ENCODE assay signal across 10 cellular contexts in genomic region chr4:87053802-87054767, GRCh38.
DNase-seq lines count a peak whose midpoint lies in the region; ATAC-seq, FAIRE-seq and TF ChIP-seq lines count a peak whose summit lies in the region.
"Had no signal": no experiment of that assay in that cellular context is flagged by ENCODE, and none has a peak within 500 bp of the region (broad histone marks: within the 10 kb centered on the region; RNA-seq: fewer than 3 reads in every experiment).

No MANE protein-coding gene starts in this region.

- peaks cover 67% of the 10 kb centered on the region for H3K4me1 Mint-ChIP-seq in activated CD4-positive, alpha-beta T cell treated with anti-CD3 and anti-CD28 coated beads, Interleukin-2, amount 10 ng/mL, durations not matched to agents 24 days and 14 days
- peaks cover 70% of the 10 kb centered on the region for H3K4me1 Mint-ChIP-seq in activated T-helper 17 cell treated with anti-CD3 and anti-CD28 coated beads, Interleukin-2, amount 50 U/mL, for 72 hours

- H2AFZ ChIP-seq in HepG2 (ENCODE audit: low read length) = no peak overlapping the region

- H3K4me1 ChIP-seq in HepG2 (ENCODE audit: insufficient read depth, low read length) (peaks cover 7% of the 10 kb centered on the region), tibial nerve (peaks cover 0 to 100% (median 56%) of the 10 kb centered on the region in 4 donors)

- POLR2A ChIA-PET in HepG2 (lab: Yijun Ruan, JAX) = no interaction called here
- POLR2A ChIA-PET in RWPE1 (lab: Yijun Ruan, JAX; ENCODE audit: low non-redundant PET) = no interaction called here

- in situ Hi-C loops in HepG2 (cut with HindIII; ENCODE audit: extremely low pct_ligation_motif_present, low pct_unique_long_range_greater_than_20kb) = no loop called here

- no peaks in the 10 kb centered on the region for H3K27me3 Mint-ChIP-seq in activated CD4-positive, alpha-beta T cell treated with anti-CD3 and anti-CD28 coated beads, Interleukin-2, amount 10 ng/mL, durations not matched to agents 24 days and 14 days
- no peaks in the 10 kb centered on the region for H3K27me3 Mint-ChIP-seq in activated T-helper 17 cell treated with anti-CD3 and anti-CD28 coated beads, Interleukin-2, amount 50 U/mL, for 72 hours

- no peak overlapping the region for H3K4me3 Mint-ChIP-seq in activated CD4-positive, alpha-beta T cell treated with anti-CD3 and anti-CD28 coated beads, Interleukin-2, amount 10 ng/mL, durations not matched to agents 24 days and 14 days
- H3K4me3 Mint-ChIP-seq in activated T-helper 17 cell treated with anti-CD3 and anti-CD28 coated beads, Interleukin-2, amount 50 U/mL, for 72 hours = peak overlapping the region; percentile 67

- no peak for TF ChIP-seq CTCF in HepG2 (CRISPR knock-in tag; IDR thresholded peaks at IDR 0.05)
- TF ChIP-seq CTCF in tibial nerve (IDR thresholded peaks at IDR 0.05) = no peak
- no peak for TF ChIP-seq CTCF in RWPE1 (conservative IDR thresholded peaks at IDR 0.05; ENCODE audit: low read depth)

- H3K9ac ChIP-seq in HepG2 (ENCODE audit: insufficient read depth, low read depth, low read length) = no peak overlapping the region

- TF ChIP-seq RAD21 in HepG2 (CRISPR knock-in tag; IDR thresholded peaks at IDR 0.05) = no peak

- intact Hi-C loops in activated CD4-positive, alpha-beta T cell treated with anti-CD3 and anti-CD28 coated beads, Interleukin-2, amount 10 ng/mL, durations not matched to agents 24 days and 14 days (cut with micrococcal nuclease) = loop anchor here (1.0 kb wide), 3 partner anchors 7 to 118 kb away; no protein-coding TSS in a partner anchor
- intact Hi-C loops in HepG2 (cut with micrococcal nuclease; ENCODE audit: unreplicated experiment) = no loop called here

- no peak for ATAC-seq in activated T-helper 17 cell treated with anti-CD3 and anti-CD28 coated beads, Interleukin-2, amount 50 U/mL, for 72 hours (replicated peaks)
- peak; percentile 31; the same call in 2 of the 3 replicates for ATAC-seq in HepG2
- no peak for ATAC-seq in activated CD4-positive, CD25-positive, alpha-beta regulatory T cell treated with anti-CD3 and anti-CD28 coated beads, Interleukin-2, amount 50 U/mL, for 24 hours

- peak overlapping the region; percentile 66 for H3K27ac Mint-ChIP-seq in activated CD4-positive, alpha-beta T cell treated with anti-CD3 and anti-CD28 coated beads, Interleukin-2, amount 10 ng/mL, durations not matched to agents 24 days and 14 days
- peak overlapping the region; percentile 96 for H3K27ac Mint-ChIP-seq in activated T-helper 17 cell treated with anti-CD3 and anti-CD28 coated beads, Interleukin-2, amount 50 U/mL, for 72 hours

- peaks cover 10 to 13% of the 10 kb centered on the region in 2 experiments; a peak in 4 of 5 replicates for H3K36me3 ChIP-seq in HepG2 (replicated peaks in 1 of 2; ENCODE audit: control insufficient read depth in 1 of 2, insufficient read depth in 2 of 2, low read length in 2 of 2)
- no peaks in the 10 kb centered on the region for H3K36me3 ChIP-seq in tibial nerve

- H3K27me3 ChIP-seq in HepG2 (ENCODE audit: control insufficient read depth in 1 of 2, insufficient read depth in 2 of 2, low read length in 2 of 2) (no peaks in the 10 kb centered on the region), tibial nerve (no peaks in the 10 kb centered on the region)

- H3K79me2 ChIP-seq in HepG2 (ENCODE audit: insufficient read depth, low read length) = peaks cover 3% of the 10 kb centered on the region

- peaks cover 8% of the 10 kb centered on the region for H3K9me3 Mint-ChIP-seq in activated CD4-positive, alpha-beta T cell treated with anti-CD3 and anti-CD28 coated beads, Interleukin-2, amount 10 ng/mL, durations not matched to agents 24 days and 14 days
- H3K9me3 Mint-ChIP-seq in activated T-helper 17 cell treated with anti-CD3 and anti-CD28 coated beads, Interleukin-2, amount 50 U/mL, for 72 hours = no peaks in the 10 kb centered on the region

- FAIRE-seq in HepG2 (lab: Jason Lieb, UNC) = no peak
- FAIRE-seq: A549 had no signal

- TF ChIP-seq EP300 in HepG2 (IDR thresholded peaks at IDR 0.05; ENCODE audit: low read depth in 2 of 2, low read length in 2 of 2) (no peak), HepG2 (CRISPR knock-in tag; IDR thresholded peaks at IDR 0.05; ENCODE audit: borderline replicate concordance) (no peak), tibial nerve (IDR thresholded peaks at IDR 0.05) (no peak)

- peaks cover 46% of the 10 kb centered on the region for H3K36me3 Mint-ChIP-seq in activated CD4-positive, alpha-beta T cell treated with anti-CD3 and anti-CD28 coated beads, Interleukin-2, amount 10 ng/mL, durations not matched to agents 24 days and 14 days (ENCODE audit: low read depth)
- peaks cover 71% of the 10 kb centered on the region for H3K36me3 Mint-ChIP-seq in activated T-helper 17 cell treated with anti-CD3 and anti-CD28 coated beads, Interleukin-2, amount 50 U/mL, for 72 hours (ENCODE audit: low read depth)

- H3K27ac ChIP-seq in HepG2 (ENCODE audit: extremely low read length, insufficient read depth, low read length) (no peak overlapping the region), tibial nerve (peak overlapping the region; percentile 19 to 86 (median 65)), RWPE1 (no peak overlapping the region)
- H3K27ac ChIP-seq: A549 had no signal

- H3K9me3 ChIP-seq in HepG2 (ENCODE audit: low read length) = no peaks in the 10 kb centered on the region
- no peaks in the 10 kb centered on the region for H3K9me3 ChIP-seq in tibial nerve
- H3K9me3 ChIP-seq: A549 had no signal

- no peak for TF ChIP-seq POLR2A in HepG2 (IDR thresholded peaks at IDR 0.05; ENCODE audit: insufficient read depth in 1 of 2, low read depth in 2 of 2, low read length in 2 of 2)
- TF ChIP-seq POLR2A in tibial nerve (IDR thresholded peaks at IDR 0.05) = no peak

- H3K4me2 ChIP-seq in HepG2 (ENCODE audit: low read depth, low read length) = no peak overlapping the region
- H3K4me2 ChIP-seq: A549 had no signal

- no TSS peak for BruUV-seq in HepG2 (replicated peaks; lab: Mats Ljungman, UMichigan)

- no peak overlapping the region for H3K4me3 ChIP-seq in HepG2 (replicated peaks in 1 of 3; ENCODE audit: insufficient read depth in 1 of 3, low read depth in 2 of 3, low read length in 3 of 3)
- H3K4me3 ChIP-seq in tibial nerve = no peak overlapping the region
- H3K4me3 ChIP-seq: A549 had no signal

- 87% methylated on average over 8 of the region's 10 CpGs for WGBS in HepG2 (ENCODE audit: low lambda C conversion rate)
- 52 to 62% methylated on average over 10 of the region's 10 CpGs for WGBS in tibial nerve, 2 donors

- H4K20me1 ChIP-seq in HepG2 (ENCODE audit: insufficient read depth, low read length) = no peaks in the 10 kb centered on the region

- CTCF ChIA-PET in HepG2 (lab: Yijun Ruan, JAX; ENCODE audit: low intra/inter-chr PET ratio, low total read pairs) (no interaction called here), RWPE1 (lab: Yijun Ruan, JAX) (interaction anchor here (0.7 kb wide), 1 partner anchor 183 kb away, joined by 3 read pairs; no protein-coding TSS in a partner anchor)

- DNase-seq in activated CD4-positive, alpha-beta T cell treated with anti-CD3 and anti-CD28 coated beads, Interleukin-2, amount 10 ng/mL, durations not matched to agents 24 days and 14 days = no peak
- DNase-seq in activated CD4-positive, alpha-beta T cell treated with anti-CD3 and anti-CD28 coated beads for 1 hour = no peak
- DNase-seq in HepG2 (ENCODE audit: low spot score) (no peak), tibial nerve (ENCODE audit: low spot score in 2 of 2) (no peak), RWPE1 (ENCODE audit: low spot score) (no peak), NCI-H1048 (lab: John Stamatoyannopoulos, UW) (no peak)
- DNase-seq: NCI-H2171 had no signal

TF ChIP-seq in HepG2, 621 proteins besides CTCF, POLR2A, EP300 and RAD21:
- TF ChIP-seq RFX3 (CRISPR knock-in tag; IDR thresholded peaks at IDR 0.05) = no peak
- no peak for TF ChIP-seq ZKSCAN8 (CRISPR knock-in tag; IDR thresholded peaks at IDR 0.05; ENCODE audit: borderline replicate concordance)
- TF ChIP-seq MLX (CRISPR knock-in tag; IDR thresholded peaks at IDR 0.05) = no peak
- no peak for TF ChIP-seq ZNF674 (CRISPR knock-in tag; IDR thresholded peaks at IDR 0.05; ENCODE audit: low read depth)
- TF ChIP-seq ZNF878 (CRISPR knock-in tag; IDR thresholded peaks at IDR 0.05) = no peak
- TF ChIP-seq RNF2 (conservative IDR thresholded peaks at IDR 0.05; ENCODE audit: low read depth) = no peak
- TF ChIP-seq GTF2F1 (IDR thresholded peaks at IDR 0.05; ENCODE audit: low read length) = no peak

Comparison
In these comparisons a context has a peak if more than half of its experiments do, and no peak if none do; other contexts are left out.
1. H3K27ac ChIP-seq: peak in tibial nerve (4 of 4); none in HepG2 (single experiment) and RWPE1 (single experiment).